8 cellular contexts compared by ENCODE assay signal in the genomic region with DNA sequence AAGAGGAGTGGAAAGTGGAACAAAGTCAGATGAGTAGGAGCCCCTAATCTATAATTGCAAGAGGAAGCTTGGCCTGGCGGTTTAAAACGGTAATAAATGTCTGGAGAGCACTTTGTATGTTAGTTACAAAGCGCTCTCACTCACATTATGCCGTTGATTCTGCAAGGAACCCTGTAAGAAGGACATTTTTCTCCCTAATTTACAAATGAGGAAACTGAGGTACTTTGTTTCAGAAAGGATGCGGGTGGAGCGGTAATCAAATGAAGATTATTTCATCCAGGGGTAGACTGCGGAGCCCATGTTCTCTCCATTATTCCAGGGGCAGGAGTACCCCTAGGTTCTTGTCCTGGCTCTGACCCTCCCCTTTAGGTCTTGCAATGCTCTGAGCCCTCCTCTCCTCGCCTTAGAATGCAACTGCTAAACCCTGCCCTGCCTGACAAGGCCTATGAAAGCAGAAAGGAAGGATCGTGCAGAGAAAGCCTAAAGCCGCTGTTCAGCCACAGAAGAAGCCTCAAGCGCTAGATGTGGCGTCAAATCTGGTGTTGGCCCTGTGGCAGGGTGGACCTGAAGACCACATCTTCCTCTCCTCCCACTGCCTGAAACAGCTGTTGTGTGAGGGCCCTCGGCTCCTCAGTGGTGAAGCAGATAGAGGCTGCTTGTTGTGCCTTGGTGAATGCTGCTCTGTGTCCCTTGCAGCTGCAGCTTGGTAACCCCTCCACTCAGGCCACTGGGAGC. TPM values are rescaled to one million over a fixed set of nuclear protein-coding genes. Genes with fewer than 3 reads are reported as not detected.
DNase-seq lines count a peak whose midpoint lies in the region; ATAC-seq, FAIRE-seq and TF ChIP-seq lines count a peak whose summit lies in the region.

No MANE protein-coding gene starts in this region.

- peak overlapping the region; percentile 45 for H3K4me2 ChIP-seq in endothelial cell of umbilical vein (ENCODE audit: insufficient read depth, low read length)
- peak overlapping the region; percentile 79 for H3K4me2 ChIP-seq in osteoblast (ENCODE audit: insufficient read depth, low read length)

- H3K79me2 ChIP-seq in endothelial cell of umbilical vein (ENCODE audit: control insufficient read depth, insufficient read depth, low read length) (peaks cover 7% of the 10 kb centered on the region), osteoblast (ENCODE audit: insufficient read depth, low read length) (peaks cover 2% of the 10 kb centered on the region)

- H3K9ac ChIP-seq in endothelial cell of umbilical vein (replicated peaks; ENCODE audit: extremely low read depth, insufficient read depth, low read length), result no peak overlapping the region

- BruUV-seq in Panc1 (replicated peaks; lab: Mats Ljungman, UMichigan) (no TSS peak), endothelial cell of umbilical vein (replicated peaks; lab: Mats Ljungman, UMichigan) (no TSS peak)

- H3K27ac ChIP-seq in Panc1 (ENCODE audit: low read length) (peak overlapping the region; percentile 82), endothelial cell of umbilical vein (ENCODE audit: insufficient read depth, low read depth, low read length) (no peak overlapping the region), osteoblast (ENCODE audit: low read depth, low read length) (no peak overlapping the region)

- intact Hi-C loops in Panc1 (cut with micrococcal nuclease; ENCODE audit: unreplicated experiment) (no loop called here), endothelial cell of umbilical vein (cut with micrococcal nuclease) (loop anchor here (2.0 kb wide), 1 partner anchor 42 kb away; no protein-coding TSS in a partner anchor)

- DNase-seq in Panc1 (ENCODE audit: low read depth, low spot score), result no peak
- DNase-seq in endothelial cell of umbilical vein (ENCODE audit: low read depth, low spot score), result no peak
- DNase-seq in osteoblast (ENCODE audit: insufficient read length, low spot score, missing footprints), result no peak
- DNase-seq in AG08395 (ENCODE audit: low spot score), result no peak
- DNase-seq in NCI-H69 (lab: John Stamatoyannopoulos, UW), result no peak

- no peak for FAIRE-seq in endothelial cell of umbilical vein (lab: Jason Lieb, UNC)

- H2AFZ ChIP-seq in endothelial cell of umbilical vein (ENCODE audit: low read depth, low read length) (peak overlapping the region; percentile 95), osteoblast (ENCODE audit: low read length) (peak overlapping the region; percentile 96)

- dilution Hi-C loops in endothelial cell of umbilical vein (cut with MboI; ENCODE audit: extremely low pct_ligation_motif_present, low sequenced_read_pairs), result no loop called here

- ATAC-seq in GM18508 (IDR thresholded peaks at IDR 0.05; ENCODE audit: insufficient read depth, unreplicated experiment), result peak; percentile 4
- ATAC-seq in Panc1, result no peak
- ATAC-seq in esophagus mucosa, result no peak
- ATAC-seq in HG03460 (IDR thresholded peaks at IDR 0.05; ENCODE audit: unreplicated experiment), result no peak

- H3K36me3 ChIP-seq in Panc1 (ENCODE audit: control insufficient read depth, insufficient read depth, low read length), result no peaks in the 10 kb centered on the region; the same call in 1 of the 2 replicates
- peaks cover 0 to 8% of the 10 kb centered on the region in 2 experiments for H3K36me3 ChIP-seq in endothelial cell of umbilical vein (ENCODE audit: control insufficient read depth in 2 of 2, extremely low read depth in 1 of 2, insufficient read depth in 2 of 2, low read length in 2 of 2)
- no peaks in the 10 kb centered on the region for H3K36me3 ChIP-seq in osteoblast (ENCODE audit: insufficient read depth, low read length)

- no peaks in the 10 kb centered on the region for H4K20me1 ChIP-seq in endothelial cell of umbilical vein (replicated peaks; ENCODE audit: control insufficient read depth, extremely low read depth, insufficient read depth, low read length)
- H4K20me1 ChIP-seq in osteoblast (ENCODE audit: insufficient read depth, low read length), result peaks cover 6% of the 10 kb centered on the region

- no peaks in the 10 kb centered on the region for H3K9me1 ChIP-seq in endothelial cell of umbilical vein (replicated peaks; ENCODE audit: control insufficient read depth, extremely low read depth, insufficient read depth, low read length)

- CTCF ChIA-PET in Panc1 (lab: Charles Lee) (no interaction called here), endothelial cell of umbilical vein (lab: Charles Lee) (interaction anchor here (1.1 kb wide), 1 partner anchor 41 kb away, joined by 10 read pairs; no protein-coding TSS in a partner anchor)

- no peak for TF ChIP-seq POLR2A in endothelial cell of umbilical vein (IDR thresholded peaks at IDR 0.05; ENCODE audit: low read depth, low read length)

- POLR2A ChIA-PET in Panc1 (lab: Charles Lee) (interaction anchor here (0.6 kb wide), 1 partner anchor 24 kb away, joined by 5 read pairs; no protein-coding TSS in a partner anchor), endothelial cell of umbilical vein (lab: Charles Lee) (no interaction called here)

- TF ChIP-seq CTCF in Panc1 (IDR thresholded peaks at IDR 0.05) (no peak), endothelial cell of umbilical vein (IDR thresholded peaks at IDR 0.05; ENCODE audit: extremely low read depth in 1 of 2, insufficient read depth in 1 of 2, low read depth in 1 of 2, low read length in 2 of 2) (no peak), osteoblast (IDR thresholded peaks at IDR 0.05; ENCODE audit: extremely low read depth, low read depth, low read length) (no peak)

- in situ Hi-C loops in Panc1 (cut with HindIII; ENCODE audit: low pct_unique_long_range_greater_than_20kb, low sequenced_read_pairs), result no loop called here

- H3K27me3 ChIP-seq in Panc1 (ENCODE audit: control insufficient read depth, insufficient read depth, low read length) (no peaks in the 10 kb centered on the region), endothelial cell of umbilical vein (ENCODE audit: control insufficient read depth in 2 of 2, insufficient read depth in 2 of 2, low read length in 2 of 2) (peaks cover under 1 to 1% of the 10 kb centered on the region in 2 experiments), osteoblast (ENCODE audit: insufficient read depth, low read length) (no peaks in the 10 kb centered on the region)

- H3K4me1 ChIP-seq in Panc1 (ENCODE audit: control insufficient read depth, insufficient read depth, low read length) (peaks cover 12% of the 10 kb centered on the region), endothelial cell of umbilical vein (ENCODE audit: control insufficient read depth, extremely low read depth, insufficient read depth, low read length) (peaks cover 6% of the 10 kb centered on the region), osteoblast (ENCODE audit: insufficient read depth, low read length) (peaks cover 2% of the 10 kb centered on the region)

- H3K9me3 ChIP-seq in Panc1 (ENCODE audit: control insufficient read depth, insufficient read depth, low read depth, low read length) (no peaks in the 10 kb centered on the region), endothelial cell of umbilical vein (replicated peaks; ENCODE audit: control insufficient read depth, insufficient read depth, low read length) (no peaks in the 10 kb centered on the region), osteoblast (ENCODE audit: low read depth, low read length) (no peaks in the 10 kb centered on the region)

- H3K4me3 ChIP-seq in Panc1 (ENCODE audit: low read depth in 2 of 2, low read length in 2 of 2) (peak overlapping the region; percentile 67), endothelial cell of umbilical vein (replicated peaks in 1 of 3; ENCODE audit: insufficient read depth in 1 of 3, low read depth in 1 of 3, low read length in 3 of 3) (peak overlapping the region in 1 of 3 experiments; percentile 80), osteoblast (ENCODE audit: insufficient read depth, low read length) (peak overlapping the region; percentile 98)

TF ChIP-seq in endothelial cell of umbilical vein, 7 proteins besides CTCF, POLR2A, EP300 and RAD21:
- TF ChIP-seq JUN (IDR thresholded peaks at IDR 0.05; ENCODE audit: borderline replicate concordance, insufficient read depth, insufficient read length, low read depth), result no peak
- TF ChIP-seq FOS (IDR thresholded peaks at IDR 0.05; ENCODE audit: borderline replicate concordance, insufficient read depth, low read length), result no peak
- TF ChIP-seq EZH2 (IDR thresholded peaks at IDR 0.05; ENCODE audit: borderline replicate concordance, low read depth, low read length, severe bottlenecking), result no peak
- no peak for TF ChIP-seq MYC (IDR thresholded peaks at IDR 0.05; ENCODE audit: low read depth, low read length)
- no peak for TF ChIP-seq GATA2 (IDR thresholded peaks at IDR 0.05; ENCODE audit: insufficient read depth, insufficient read length, low read depth, low read length)
- TF ChIP-seq, protein P1, sequence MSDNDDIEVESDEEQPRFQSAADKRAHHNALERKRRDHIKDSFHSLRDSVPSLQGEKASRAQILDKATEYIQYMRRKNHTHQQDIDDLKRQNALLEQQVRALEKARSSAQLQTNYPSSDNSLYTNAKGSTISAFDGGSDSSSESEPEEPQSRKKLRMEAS (IDR thresholded peaks at IDR 0.05; ENCODE audit: insufficient read depth, insufficient read length), result no peak
- no peak for TF ChIP-seq POLR2AphosphoS5 (IDR thresholded peaks at IDR 0.05; ENCODE audit: insufficient read depth, low read depth, low read length)

RNA-seq across cellular contexts. Expression of a gene that starts 0.6 kb away (rescaled TPM):
- total RNA-seq in Panc1 (2021; ENCODE audit: unreplicated experiment), result 11.5 TPM
- polyA plus RNA-seq in Panc1 (2012; ENCODE audit: insufficient read length), result 15.2 TPM
- total RNA-seq in endothelial cell of umbilical vein, result 18.4 and 21.0 TPM in 2 replicates
- 22.3 and 27.0 TPM in 2 replicates for polyA plus RNA-seq in endothelial cell of umbilical vein
- 20.3 and 21.1 TPM in 2 replicates for polyA plus RNA-seq in endothelial cell of umbilical vein (2011; cell fraction: cytosol; rRNA removed)
- polyA plus RNA-seq in endothelial cell of umbilical vein (2011; cell fraction: nucleus; rRNA removed), result 13.5 and 15.3 TPM in 2 replicates
- 12.6 and 15.4 TPM in 2 replicates for polyA plus RNA-seq in endothelial cell of umbilical vein (2012)
- polyA minus RNA-seq in endothelial cell of umbilical vein, result 27.0 and 35.5 TPM in 2 replicates
- polyA minus RNA-seq in endothelial cell of umbilical vein (2011; cell fraction: cytosol; rRNA and poly(A)+ RNA removed), result 10.3 TPM
- 9.9 and 12.6 TPM in 2 replicates for polyA minus RNA-seq in endothelial cell of umbilical vein (2011; cell fraction: nucleus; rRNA and poly(A)+ RNA removed)
- 6.5 and 7.1 TPM in 2 replicates for total RNA-seq in osteoblast
- total RNA-seq in esophagus mucosa, result 5.7 TPM

RNA-seq across cellular contexts. Expression of a gene that starts 17.4 kb away (rescaled TPM):
- 72.4 TPM for total RNA-seq in Panc1 (2021; ENCODE audit: unreplicated experiment)
- 84.3 TPM for polyA plus RNA-seq in Panc1 (2012; ENCODE audit: insufficient read length)
- total RNA-seq in endothelial cell of umbilical vein, result 20.5 and 23.0 TPM in 2 replicates
- 19.8 and 21.6 TPM in 2 replicates for polyA plus RNA-seq in endothelial cell of umbilical vein
- polyA plus RNA-seq in endothelial cell of umbilical vein (2011; cell fraction: cytosol; rRNA removed), result 20.8 and 21.8 TPM in 2 replicates
- 5.4 and 5.9 TPM in 2 replicates for polyA plus RNA-seq in endothelial cell of umbilical vein (2011; cell fraction: nucleus; rRNA removed)
- polyA plus RNA-seq in endothelial cell of umbilical vein (2012), result 22.0 and 28.3 TPM in 2 replicates
- polyA minus RNA-seq in endothelial cell of umbilical vein, result 8.3 and 9.5 TPM in 2 replicates
- polyA minus RNA-seq in endothelial cell of umbilical vein (2011; cell fraction: cytosol; rRNA and poly(A)+ RNA removed), result 13.5 TPM
- 0.82 and 1.1 TPM in 2 replicates for polyA minus RNA-seq in endothelial cell of umbilical vein (2011; cell fraction: nucleus; rRNA and poly(A)+ RNA removed)
- 33.7 and 35.4 TPM in 2 replicates for total RNA-seq in osteoblast
- 40.9 TPM for total RNA-seq in esophagus mucosa
